Comparison of ENCODE assay signal across 17 cellular contexts in genomic region chr5:3023678-3024077, GRCh38.
A peak's percentile ranks its signal among the peaks of the same experiment; 100 is the strongest.
DNase-seq lines count a peak whose midpoint lies in the region; ATAC-seq and TF ChIP-seq lines count a peak whose summit lies in the region.
"Had no signal": no experiment of that assay in that cellular context is flagged by ENCODE, and none has a peak within 500 bp of the region (broad histone marks: within the 10 kb centered on the region; RNA-seq: fewer than 3 reads in every experiment).

No MANE protein-coding gene starts in this region.

- no peaks in the 10 kb centered on the region for H3K27me3 Mint-ChIP-seq in osteocyte (ENCODE audit: unreplicated experiment)
- H3K27me3 Mint-ChIP-seq: B cell; CD4-positive, CD25-positive, alpha-beta regulatory T cell had no signal

- ATAC-seq in GM21367 (IDR thresholded peaks at IDR 0.05; ENCODE audit: unreplicated experiment) (no peak), left colon (no peak)
- ATAC-seq: CD8-positive, alpha-beta T cell; GM12878; GM23338; HCT116 had no signal

- no peak overlapping the region for H3K27ac Mint-ChIP-seq in osteocyte (ENCODE audit: unreplicated experiment)
- H3K27ac Mint-ChIP-seq: B cell; CD4-positive, CD25-positive, alpha-beta regulatory T cell; CD8-positive, alpha-beta T cell; H9 had no signal

- H3K4me3 Mint-ChIP-seq in osteocyte (ENCODE audit: unreplicated experiment), result no peak overlapping the region
- H3K4me3 Mint-ChIP-seq: B cell; CD4-positive, CD25-positive, alpha-beta regulatory T cell; CD8-positive, alpha-beta T cell; GM23338; H9 had no signal

- no peaks in the 10 kb centered on the region for H3K4me1 Mint-ChIP-seq in osteocyte (ENCODE audit: unreplicated experiment)
- H3K4me1 Mint-ChIP-seq: B cell; CD4-positive, CD25-positive, alpha-beta regulatory T cell had no signal

- DNase-seq in activated effector memory CD4-positive, alpha-beta T cell treated with anti-CD3 and anti-CD28 coated beads, Interleukin-2, amount 50 U/mL, for 16 hours, result peak; percentile 12
- DNase-seq in activated effector memory CD4-positive, alpha-beta T cell treated with Interleukin-2 at 50 U/mL for 16 hours, result no peak
- peak; percentile 41 for DNase-seq in mesenteric fat pad (ENCODE audit: low spot score)
- peak; percentile 64 for DNase-seq in osteocyte (ENCODE audit: extremely low spot score, unreplicated experiment)
- DNase-seq in SKM-1 (lab: John Stamatoyannopoulos, UW; ENCODE audit: unreplicated experiment), result no peak
- no peak for DNase-seq in left colon
- DNase-seq: Caco-2; CD4-positive, CD25-positive, alpha-beta regulatory T cell; DMS153; DND-41; H9 had no signal

- no peaks in the 10 kb centered on the region for H3K36me3 Mint-ChIP-seq in osteocyte (ENCODE audit: unreplicated experiment)
- H3K36me3 Mint-ChIP-seq: CD4-positive, CD25-positive, alpha-beta regulatory T cell; CD8-positive, alpha-beta T cell had no signal

- peaks cover 30% of the 10 kb centered on the region for H3K9me3 Mint-ChIP-seq in osteocyte (ENCODE audit: unreplicated experiment)
- H3K9me3 Mint-ChIP-seq: GM23338, H9 had no signal

- no peak for TF ChIP-seq CTCF in osteocyte (IDR thresholded peaks at IDR 0.05)

- intact Hi-C loops in left colon (cut with DNase I, micrococcal nuclease), result no loop called here

Comparison
In these comparisons a context has a peak if more than half of its experiments do, and no peak if none do; other contexts are left out.
1. DNase-seq: peak in activated effector memory CD4-positive, alpha-beta T cell treated with anti-CD3 and anti-CD28 coated beads, Interleukin-2, amount 50 U/mL, for 16 hours (single experiment), mesenteric fat pad (single experiment) and osteocyte (single experiment); none in activated effector memory CD4-positive, alpha-beta T cell treated with Interleukin-2 at 50 U/mL for 16 hours (single experiment), SKM-1 (single experiment) and left colon (0 of 2).